In genomic region chr10:96416643-96417042, GRCh38 we compare ENCODE assay signal across 16 cellular contexts. TPM values are rescaled to one million over a fixed set of nuclear protein-coding genes. Genes with fewer than 3 reads are reported as not detected.
A peak's percentile ranks its signal among the peaks of the same experiment; 100 is the strongest.
DNase-seq lines count a peak whose midpoint lies in the region; ATAC-seq and TF ChIP-seq lines count a peak whose summit lies in the region.
"Had no signal": no experiment of that assay in that cellular context is flagged by ENCODE, and none has a peak within 500 bp of the region (broad histone marks: within the 10 kb centered on the region; RNA-seq: fewer than 3 reads in every experiment).

No MANE protein-coding gene starts in this region.

- H3K27ac Mint-ChIP-seq in CD4-positive, alpha-beta T cell, result no peak overlapping the region
- H3K27ac Mint-ChIP-seq: activated T-helper 1 cell treated with anti-CD3 and anti-CD28 coated beads, Interleukin-12 subunit alpha, Interleukin-12 subunit beta, Interleukin-2, Interleukin-4 antibody, amounts not matched to agents 30 ng/mL and 10 ng/mL and 1 ng/mL, durations not matched to agents 14 hours and 24 hours and 36 hours; B cell had no signal

- peak; percentile 82 for ATAC-seq in left ventricle myocardium superior
- no peak for ATAC-seq in CD4-positive, alpha-beta T cell (ENCODE audit: poor library complexity)

- CTCF ChIA-PET in CD4-positive, alpha-beta T cell (lab: Charles Lee), result no interaction called here

- no peaks in the 10 kb centered on the region for H3K4me1 Mint-ChIP-seq in CD4-positive, alpha-beta T cell (ENCODE audit: low read depth)
- H3K4me1 Mint-ChIP-seq: B cell had no signal

- H3K9me3 ChIP-seq in CD4-positive, alpha-beta T cell (ENCODE audit: control insufficient read depth, low read length), result no peaks in the 10 kb centered on the region

- H3K36me3 Mint-ChIP-seq in CD4-positive, alpha-beta T cell (ENCODE audit: low read depth), result no peaks in the 10 kb centered on the region

- H3K4me3 ChIP-seq in rectal smooth muscle tissue (ENCODE audit: low read length), result no peak overlapping the region
- H3K4me3 ChIP-seq: cardiac muscle cell, skin epidermis had no signal

- no peaks in the 10 kb centered on the region for H3K36me3 ChIP-seq in rectal smooth muscle tissue (ENCODE audit: control insufficient read depth, insufficient read depth, low read length)
- H3K36me3 ChIP-seq: cardiac muscle cell had no signal

- intact Hi-C loops in left ventricle myocardium superior (cut with micrococcal nuclease), result no loop called here
- intact Hi-C loops in CD4-positive, alpha-beta T cell (cut with DNase I, micrococcal nuclease), result loop anchor here in 1 of 2 experiments (5.0 kb wide), 1 partner anchor 551 kb away; no protein-coding TSS in a partner anchor

- POLR2A ChIA-PET in CD4-positive, alpha-beta T cell (lab: Charles Lee), result no interaction called here

- DNase-seq in EH (ENCODE audit: low read depth), result peak; percentile 5
- DNase-seq in left ventricle myocardium superior, result peak; percentile 74
- no peak for DNase-seq in NCI-H1694 treated with DMSO at 0.1 percent for 48 hours (lab: John Stamatoyannopoulos, UW)
- DNase-seq in NK-92 treated with Interleukin-12 subunit alpha and Interleukin-12 subunit beta, amount 100 ng/mL, for 24 hours (lab: John Stamatoyannopoulos, UW), result no peak
- no peak for DNase-seq in CD4-positive, alpha-beta T cell
- DNase-seq in GF-D8 (lab: John Stamatoyannopoulos, UW), result no peak
- DNase-seq: activated CD4-positive, alpha-beta T cell treated with anti-CD3 and anti-CD28 coated beads for 48 hours; GDM1; NCI-H1092 treated with DMSO at 0.1 percent for 48 hours; NCI-H748 treated with DMSO at 0.1 percent for 48 hours had no signal

- no peaks in the 10 kb centered on the region for H3K27me3 Mint-ChIP-seq in CD4-positive, alpha-beta T cell

- H3K4me3 Mint-ChIP-seq in CD4-positive, alpha-beta T cell, result no peak overlapping the region
- H3K4me3 Mint-ChIP-seq: activated T-helper 1 cell treated with anti-CD3 and anti-CD28 coated beads, Interleukin-12 subunit alpha, Interleukin-12 subunit beta, Interleukin-2, Interleukin-4 antibody, amounts not matched to agents 30 ng/mL and 10 ng/mL and 1 ng/mL, durations not matched to agents 14 hours and 24 hours and 36 hours; B cell had no signal

- no peaks in the 10 kb centered on the region for H3K9me3 Mint-ChIP-seq in CD4-positive, alpha-beta T cell
- H3K9me3 Mint-ChIP-seq: activated T-helper 1 cell treated with anti-CD3 and anti-CD28 coated beads, Interleukin-12 subunit alpha, Interleukin-12 subunit beta, Interleukin-2, Interleukin-4 antibody, amounts not matched to agents 30 ng/mL and 10 ng/mL and 1 ng/mL, durations not matched to agents 14 hours and 24 hours and 36 hours had no signal

- H3K27me3 ChIP-seq in rectal smooth muscle tissue (ENCODE audit: control insufficient read depth, insufficient read depth, low read length), result no peaks in the 10 kb centered on the region
- peaks cover 6% of the 10 kb centered on the region for H3K27me3 ChIP-seq in CD4-positive, alpha-beta T cell (ENCODE audit: control insufficient read depth, insufficient read depth, low read length)

- no peak for TF ChIP-seq CTCF in CD4-positive, alpha-beta T cell (IDR thresholded peaks at IDR 0.05)

- peaks cover 7% of the 10 kb centered on the region for H3K4me1 ChIP-seq in rectal smooth muscle tissue (ENCODE audit: control insufficient read depth, insufficient read depth, low read length)

- H3K9ac ChIP-seq in rectal smooth muscle tissue (ENCODE audit: low read length), result no peak overlapping the region

- H3K27ac ChIP-seq in angular gyrus (ENCODE audit: low read depth, low read length) (peak overlapping the region; percentile 71), rectal smooth muscle tissue (ENCODE audit: low read depth, low read length) (peak overlapping the region; percentile 65)
- H3K27ac ChIP-seq in CD4-positive, alpha-beta T cell (ENCODE audit: low read depth, low read length), result no peak overlapping the region
- H3K27ac ChIP-seq: cardiac muscle cell, skin epidermis had no signal

RNA-seq across cellular contexts. Expression of gene OPALIN, which starts 57.8 kb away (rescaled TPM):
- total RNA-seq in left ventricle myocardium superior, result not detected
- not detected for total RNA-seq in CD4-positive, alpha-beta T cell
- total RNA-seq: activated T-helper 1 cell treated with anti-CD3 and anti-CD28 coated beads, Interleukin-12 subunit alpha, Interleukin-12 subunit beta, Interleukin-2, Interleukin-4 antibody, amounts not matched to agents 30 ng/mL and 10 ng/mL and 1 ng/mL, durations not matched to agents 14 hours and 24 hours and 36 hours; B cell; cardiac muscle cell had no signal

Comparison
In these comparisons a context has a peak if more than half of its experiments do, and no peak if none do; other contexts are left out.
1. DNase-seq: peak in EH (single experiment) and left ventricle myocardium superior (single experiment); none in NCI-H1694 treated with DMSO at 0.1 percent for 48 hours (single experiment), NK-92 treated with Interleukin-12 subunit alpha and Interleukin-12 subunit beta, amount 100 ng/mL, for 24 hours (single experiment), CD4-positive, alpha-beta T cell (0 of 10) and GF-D8 (single experiment).